1 cellular context compared by ENCODE assay signal in genomic region chr16:29995911-29996772, GRCh38.
TF ChIP-seq lines count a peak whose summit lies in the region.

Gene INO80E, plus strand, starts transcription at chr16:29996241. Its CDS starts 70 bp downstream, at chr16:29996311.

TF ChIP-seq in WTC11, 78 proteins besides CTCF, POLR2A, EP300 and RAD21 (continued from another document and continues in another):
- TF ChIP-seq E2F5 (CRISPR knock-in tag; IDR thresholded peaks at IDR 0.05): no peak; the same call in 1 of the 2 replicates
- TF ChIP-seq SMAD4 (CRISPR knock-in tag; IDR thresholded peaks at IDR 0.05): no peak
- no peak for TF ChIP-seq ZNF232 (CRISPR knock-in tag; IDR thresholded peaks at IDR 0.05)
- peak; percentile 96 for TF ChIP-seq SP1 (CRISPR knock-in tag; conservative IDR thresholded peaks at IDR 0.05)
- no peak for TF ChIP-seq ZNF219 (CRISPR knock-in tag; IDR thresholded peaks at IDR 0.05; ENCODE audit: borderline replicate concordance)
- TF ChIP-seq NFATC4 (CRISPR knock-in tag; IDR thresholded peaks at IDR 0.05): no peak
- TF ChIP-seq GRHL2 (CRISPR knock-in tag; IDR thresholded peaks at IDR 0.05; ENCODE audit: insufficient replicate concordance, severe bottlenecking): no peak
- TF ChIP-seq RELA (CRISPR knock-in tag; IDR thresholded peaks at IDR 0.05; ENCODE audit: borderline replicate concordance): no peak
- TF ChIP-seq NFYB (CRISPR knock-in tag; conservative IDR thresholded peaks at IDR 0.05; ENCODE audit: low read depth): no peak
- TF ChIP-seq ATF1 (CRISPR knock-in tag; IDR thresholded peaks at IDR 0.05): no peak; the same call in 1 of the 2 replicates
- TF ChIP-seq ZNF425 (CRISPR knock-in tag; conservative IDR thresholded peaks at IDR 0.05): no peak
- TF ChIP-seq E2F4 (CRISPR knock-in tag; IDR thresholded peaks at IDR 0.05; ENCODE audit: borderline replicate concordance, low read depth): no peak
- TF ChIP-seq AFF4 (CRISPR knock-in tag; IDR thresholded peaks at IDR 0.05; ENCODE audit: borderline replicate concordance): no peak
- no peak for TF ChIP-seq CDX4 (CRISPR knock-in tag; IDR thresholded peaks at IDR 0.05; ENCODE audit: borderline replicate concordance)
- TF ChIP-seq FOXJ3 (CRISPR knock-in tag; IDR thresholded peaks at IDR 0.05; ENCODE audit: borderline replicate concordance): no peak
- TF ChIP-seq USF2 (CRISPR knock-in tag; IDR thresholded peaks at IDR 0.05): no peak; the same call in 1 of the 2 replicates
- peak; percentile 56; the same call in 1 of the 2 replicates for TF ChIP-seq HMGXB4 (CRISPR knock-in tag; IDR thresholded peaks at IDR 0.05)
- no peak for TF ChIP-seq ZNF263 (CRISPR knock-in tag; IDR thresholded peaks at IDR 0.05; ENCODE audit: low read depth)
- no peak for TF ChIP-seq KAT7 (CRISPR knock-in tag; IDR thresholded peaks at IDR 0.05; ENCODE audit: borderline replicate concordance)
- peak; percentile 92 for TF ChIP-seq ZBTB21 (CRISPR knock-in tag; IDR thresholded peaks at IDR 0.05; ENCODE audit: borderline replicate concordance)
- TF ChIP-seq ZNF281 (CRISPR knock-in tag; IDR thresholded peaks at IDR 0.05): no peak
- no peak for TF ChIP-seq E2F1 (CRISPR knock-in tag; IDR thresholded peaks at IDR 0.05)
- TF ChIP-seq MYBL2 (CRISPR knock-in tag; IDR thresholded peaks at IDR 0.05): no peak; the same call in 1 of the 2 replicates
- TF ChIP-seq ATF2 (CRISPR knock-in tag; IDR thresholded peaks at IDR 0.05; ENCODE audit: borderline replicate concordance, low read depth): no peak
- peak; percentile 93 for TF ChIP-seq FOXK1 (CRISPR knock-in tag; IDR thresholded peaks at IDR 0.05)
- no peak for TF ChIP-seq ZNF671 (CRISPR knock-in tag; IDR thresholded peaks at IDR 0.05)
- no peak for TF ChIP-seq ERG (CRISPR knock-in tag; IDR thresholded peaks at IDR 0.05)
- no peak for TF ChIP-seq IRF2 (CRISPR knock-in tag; IDR thresholded peaks at IDR 0.05; ENCODE audit: borderline replicate concordance, low read depth)
- TF ChIP-seq MLX (CRISPR knock-in tag; IDR thresholded peaks at IDR 0.05): no peak
- TF ChIP-seq CREB1 (CRISPR knock-in tag; IDR thresholded peaks at IDR 0.05): no peak
- TF ChIP-seq EMX1 (CRISPR knock-in tag; IDR thresholded peaks at IDR 0.05): no peak
- TF ChIP-seq NFE2L1 (CRISPR knock-in tag; IDR thresholded peaks at IDR 0.05): no peak
- TF ChIP-seq NR2C2 (CRISPR knock-in tag; IDR thresholded peaks at IDR 0.05): no peak
- no peak for TF ChIP-seq ZMAT4 (CRISPR knock-in tag; IDR thresholded peaks at IDR 0.05)
- TF ChIP-seq ZNF416 (CRISPR knock-in tag; IDR thresholded peaks at IDR 0.05): no peak
- TF ChIP-seq GABPB1 (CRISPR knock-in tag; IDR thresholded peaks at IDR 0.05): peak; percentile 89
- no peak for TF ChIP-seq IRF1 (CRISPR knock-in tag; IDR thresholded peaks at IDR 0.05)
- TF ChIP-seq FOXP1 (CRISPR knock-in tag; IDR thresholded peaks at IDR 0.05; ENCODE audit: borderline replicate concordance): no peak; the same call in 1 of the 2 replicates
- no peak for TF ChIP-seq TP53 (CRISPR knock-in tag; IDR thresholded peaks at IDR 0.05)
